28 cellular contexts compared by ENCODE assay signal in genomic region chr4:153764611-153765368, GRCh38. TPM values are rescaled to one million over a fixed set of nuclear protein-coding genes. Genes with fewer than 3 reads are reported as not detected.
DNase-seq lines count a peak whose midpoint lies in the region; ATAC-seq and TF ChIP-seq lines count a peak whose summit lies in the region.
"Had no signal": no experiment of that assay in that cellular context is flagged by ENCODE, and none has a peak within 500 bp of the region (broad histone marks: within the 10 kb centered on the region; RNA-seq: fewer than 3 reads in every experiment).

No MANE protein-coding gene starts in this region.

- H3K9ac ChIP-seq in HUES64 (ENCODE audit: low read depth, low read length) (no peak overlapping the region), SK-N-MC (ENCODE audit: insufficient read length) (no peak overlapping the region), neural progenitor cell (no peak overlapping the region)

- H3K27me3 ChIP-seq in HUES64 (ENCODE audit: insufficient read depth, low read length) = peaks cover 11% of the 10 kb centered on the region
- no peaks in the 10 kb centered on the region for H3K27me3 ChIP-seq in neural progenitor cell
- H3K27me3 ChIP-seq in brain microvascular endothelial cell (replicated peaks) = no peaks in the 10 kb centered on the region
- peaks cover 6% of the 10 kb centered on the region for H3K27me3 ChIP-seq in CD8-positive, alpha-beta memory T cell (ENCODE audit: insufficient read depth, low read length, poor library complexity, severe bottlenecking)

- H3K79me2 ChIP-seq in neural progenitor cell (ENCODE audit: low read depth) = peaks cover 7% of the 10 kb centered on the region

- no peaks in the 10 kb centered on the region for H4K20me1 ChIP-seq in neural progenitor cell (ENCODE audit: low read depth)

- H3K4me1 ChIP-seq in HUES64 (ENCODE audit: insufficient read depth, low read length) (peaks cover 26% of the 10 kb centered on the region), neural progenitor cell (peaks cover 43% of the 10 kb centered on the region)
- peaks cover 6% of the 10 kb centered on the region for H3K4me1 ChIP-seq in CD8-positive, alpha-beta memory T cell (ENCODE audit: insufficient read depth, low read length)
- H3K4me1 ChIP-seq: psoas muscle had no signal

- H3K4me2 ChIP-seq in neural progenitor cell = peak overlapping the region; percentile 67

- H3K4me3 Mint-ChIP-seq in neural progenitor cell = peak overlapping the region; percentile 65
- no peak overlapping the region for H3K4me3 Mint-ChIP-seq in CD8-positive, alpha-beta memory T cell
- H3K4me3 Mint-ChIP-seq: stimulated activated effector memory CD8-positive, alpha-beta T cell treated with anti-CD3 and anti-CD28 coated beads, Interleukin-12 subunit alpha, Interleukin-12 subunit beta, amount 100 ng/mL, for 72 hours; T-helper 2 cell treated with Interferon-gamma antibody and Interleukin-4, amounts not matched to agents 5 μg/mL and 100 μg/mL, for 36 hours; WTC11 had no signal

- H2AFZ ChIP-seq in neural progenitor cell (replicated peaks) = no peak overlapping the region

- H3K36me3 ChIP-seq in HUES64 (ENCODE audit: insufficient read depth, low read length) = no peaks in the 10 kb centered on the region
- H3K36me3 ChIP-seq in SK-N-MC (ENCODE audit: insufficient read depth, low read length) = no peaks in the 10 kb centered on the region
- peaks cover 3% of the 10 kb centered on the region for H3K36me3 ChIP-seq in neural progenitor cell
- H3K36me3 ChIP-seq in brain microvascular endothelial cell (replicated peaks) = no peaks in the 10 kb centered on the region
- H3K36me3 ChIP-seq in CD8-positive, alpha-beta memory T cell (ENCODE audit: insufficient read depth, low read length) = no peaks in the 10 kb centered on the region
- H3K36me3 ChIP-seq: left lung, neutrophil had no signal

- H3F3A ChIP-seq in neural progenitor cell (ENCODE audit: low read depth) = peaks cover 38% of the 10 kb centered on the region

- peak overlapping the region; percentile 94 for H3K27ac Mint-ChIP-seq in neural progenitor cell
- no peak overlapping the region for H3K27ac Mint-ChIP-seq in CD8-positive, alpha-beta memory T cell
- H3K27ac Mint-ChIP-seq: stimulated activated effector memory CD8-positive, alpha-beta T cell treated with anti-CD3 and anti-CD28 coated beads, Interleukin-12 subunit alpha, Interleukin-12 subunit beta, amount 100 ng/mL, for 72 hours; T-helper 2 cell treated with Interferon-gamma antibody and Interleukin-4, amounts not matched to agents 5 μg/mL and 100 μg/mL, for 36 hours; WTC11 had no signal

- in situ Hi-C loops in brain microvascular endothelial cell (cut with HindIII; ENCODE audit: low pct_ligation_motif_present, low sequenced_read_pairs) = no loop called here

- peak overlapping the region; percentile 26; the same call in 1 of the 2 replicates for H3K27ac ChIP-seq in HUES64 (ENCODE audit: low read depth, low read length)
- peak overlapping the region; percentile 82 for H3K27ac ChIP-seq in SK-N-MC
- peak overlapping the region; percentile 81 for H3K27ac ChIP-seq in neural progenitor cell
- H3K27ac ChIP-seq in brain microvascular endothelial cell = no peak overlapping the region
- no peak overlapping the region for H3K27ac ChIP-seq in CD8-positive, alpha-beta memory T cell (ENCODE audit: low read depth, low read length)
- H3K27ac ChIP-seq: coronary artery, left lung, neutrophil, psoas muscle, RWPE1, skin epidermis had no signal

- H3K9me3 ChIP-seq in HUES64 (ENCODE audit: insufficient read depth, low read depth, low read length) (no peaks in the 10 kb centered on the region), SK-N-MC (ENCODE audit: low read depth, low read length) (no peaks in the 10 kb centered on the region), neural progenitor cell (ENCODE audit: low read depth) (no peaks in the 10 kb centered on the region)
- H3K9me3 ChIP-seq in CD8-positive, alpha-beta memory T cell (ENCODE audit: low read length) = no peaks in the 10 kb centered on the region
- H3K9me3 ChIP-seq: left lung, neutrophil, psoas muscle had no signal

- peaks cover 44% of the 10 kb centered on the region for H3K4me1 Mint-ChIP-seq in neural progenitor cell
- H3K4me1 Mint-ChIP-seq in CD8-positive, alpha-beta memory T cell = no peaks in the 10 kb centered on the region
- H3K4me1 Mint-ChIP-seq: stimulated activated effector memory CD8-positive, alpha-beta T cell treated with anti-CD3 and anti-CD28 coated beads, Interleukin-12 subunit alpha, Interleukin-12 subunit beta, amount 100 ng/mL, for 72 hours had no signal

- TF ChIP-seq CTCF in epithelial cell of proximal tubule (conservative IDR thresholded peaks at IDR 0.05; ENCODE audit: low read depth, low read length) = no peak
- no peak for TF ChIP-seq CTCF in neural progenitor cell (IDR thresholded peaks at IDR 0.05)
- no peak for TF ChIP-seq CTCF in brain microvascular endothelial cell (IDR thresholded peaks at IDR 0.05; ENCODE audit: low read depth, low read length, missing control alignments)

- 69% methylated on average over 5 of the region's 5 CpGs for WGBS in HUES64

- no peak for DNase-seq in SK-N-MC (ENCODE audit: low read depth, low spot score)
- peak; percentile 48 for DNase-seq in epithelial cell of proximal tubule (ENCODE audit: low read depth)
- DNase-seq in neural progenitor cell (ENCODE audit: low spot score) = peak; percentile 59
- no peak for DNase-seq in brain microvascular endothelial cell
- no peak for DNase-seq in CD8-positive, alpha-beta memory T cell
- DNase-seq in NCI-H2227 (lab: John Stamatoyannopoulos, UW; ENCODE audit: unreplicated experiment) = no peak
- DNase-seq: activated CD4-positive, alpha-beta T cell treated with anti-CD3 and anti-CD28 coated beads, Interleukin-2, amount 50 U/mL, for 48 hours; activated effector memory CD4-positive, alpha-beta T cell treated with Interleukin-2 at 50 U/mL for 16 hours; DMS153; glutamatergic neuron; left lung; midbrain; NCI-H1436; NCI-H2171; NCI-H69; psoas muscle; stimulated activated CD4-positive, alpha-beta T cell treated with anti-CD3 and anti-CD28 coated beads, Interleukin-2, amount 100 ng/mL, for 24 hours had no signal

- CTCF ChIA-PET in CD8-positive, alpha-beta memory T cell (lab: Charles Lee) = interaction anchor here (1.5 kb wide), 1 partner anchor 16 kb away, joined by 4 read pairs; no protein-coding TSS in a partner anchor

- no peaks in the 10 kb centered on the region for H3K9me3 Mint-ChIP-seq in neural progenitor cell
- peaks cover 0 to 4% (median 2%) of the 10 kb centered on the region in 5 donors for H3K9me3 Mint-ChIP-seq in CD8-positive, alpha-beta memory T cell
- H3K9me3 Mint-ChIP-seq: stimulated activated effector memory CD8-positive, alpha-beta T cell treated with anti-CD3 and anti-CD28 coated beads, Interleukin-12 subunit alpha, Interleukin-12 subunit beta, amount 100 ng/mL, for 72 hours; T-helper 2 cell treated with Interferon-gamma antibody and Interleukin-4, amounts not matched to agents 5 μg/mL and 100 μg/mL, for 36 hours had no signal

- no peak for ATAC-seq in HG03378 (IDR thresholded peaks at IDR 0.05; ENCODE audit: unreplicated experiment)
- ATAC-seq: left lung; psoas muscle; stimulated activated effector memory CD8-positive, alpha-beta T cell treated with anti-CD3 and anti-CD28 coated beads, Interleukin-12 subunit alpha, Interleukin-12 subunit beta, amount 100 ng/mL, for 72 hours; WTC11 had no signal

- POLR2A ChIA-PET in CD8-positive, alpha-beta memory T cell (lab: Charles Lee) = no interaction called here

- H3K4me3 ChIP-seq in HUES64 (ENCODE audit: low read length) (no peak overlapping the region), SK-N-MC (peak overlapping the region; percentile 57), epithelial cell of proximal tubule (ENCODE audit: low read depth, low read length) (no peak overlapping the region), neural progenitor cell (peak overlapping the region; percentile 15), brain microvascular endothelial cell (ENCODE audit: low read depth, low read length) (no peak overlapping the region)
- no peak overlapping the region for H3K4me3 ChIP-seq in CD8-positive, alpha-beta memory T cell (ENCODE audit: low read length)
- H3K4me3 ChIP-seq: coronary artery, left lung, psoas muscle, skin epidermis had no signal

- H3K36me3 Mint-ChIP-seq in neural progenitor cell = peaks cover 18% of the 10 kb centered on the region
- peaks cover 0 to 3% (median 2%) of the 10 kb centered on the region in 3 donors for H3K36me3 Mint-ChIP-seq in CD8-positive, alpha-beta memory T cell
- H3K36me3 Mint-ChIP-seq: stimulated activated effector memory CD8-positive, alpha-beta T cell treated with anti-CD3 and anti-CD28 coated beads, Interleukin-12 subunit alpha, Interleukin-12 subunit beta, amount 100 ng/mL, for 72 hours; WTC11 had no signal

- peaks cover 3% of the 10 kb centered on the region for H3K27me3 Mint-ChIP-seq in neural progenitor cell (ENCODE audit: insufficient read depth, low read depth)
- peaks cover 21 to 41% of the 10 kb centered on the region in 2 donors for H3K27me3 Mint-ChIP-seq in CD8-positive, alpha-beta memory T cell

RNA-seq across cellular contexts. Expression of gene RNF175, which starts 5.0 kb away (rescaled TPM):
- 5.9 TPM for polyA plus RNA-seq in HUES64 (2013, experiment 1 of 2)
- 10.3 TPM for polyA plus RNA-seq in HUES64 (2013, experiment 2 of 2)
- total RNA-seq in epithelial cell of proximal tubule (0.72 and 2.3 TPM in 2 replicates), neural progenitor cell (ENCODE audit: low replicate concordance) (25.1 and 34.6 TPM in 2 replicates)
- total RNA-seq in CD8-positive, alpha-beta memory T cell = not detected
- not detected for polyA plus RNA-seq in CD8-positive, alpha-beta memory T cell
- total RNA-seq: psoas muscle had no signal
- polyA plus RNA-seq: AG04450 had no signal

RNA-seq across cellular contexts. Expression of gene SFRP2, which starts 24.1 kb away (rescaled TPM):
- polyA plus RNA-seq in HUES64 (2013, experiment 1 of 2) = 287 TPM
- polyA plus RNA-seq in HUES64 (2013, experiment 2 of 2) = 333 TPM
- total RNA-seq in epithelial cell of proximal tubule (not detected in 2 replicates), neural progenitor cell (ENCODE audit: low replicate concordance) (86.1 and 123 TPM in 2 replicates)
- total RNA-seq in CD8-positive, alpha-beta memory T cell = under 1 TPM in 1 of 2 experiments, not detected in 1; 0.11 TPM
- polyA plus RNA-seq in CD8-positive, alpha-beta memory T cell = not detected
- total RNA-seq: bronchial epithelial cell had no signal
- polyA plus RNA-seq: AG04450 had no signal

Comparison
In these comparisons a context has a peak if more than half of its experiments do, and no peak if none do; other contexts are left out.
1. H3K27ac ChIP-seq: peak in HUES64 (single experiment), SK-N-MC (single experiment) and neural progenitor cell (single experiment); none in brain microvascular endothelial cell (single experiment) and CD8-positive, alpha-beta memory T cell (single experiment).
2. H3K4me3 ChIP-seq: peak in SK-N-MC (single experiment) and neural progenitor cell (single experiment); none in HUES64 (single experiment), epithelial cell of proximal tubule (single experiment), brain microvascular endothelial cell (single experiment) and CD8-positive, alpha-beta memory T cell (single experiment).
3. DNase-seq: peak in epithelial cell of proximal tubule (single experiment) and neural progenitor cell (single experiment); none in SK-N-MC (single experiment), brain microvascular endothelial cell (single experiment), CD8-positive, alpha-beta memory T cell (0 of 5) and NCI-H2227 (single experiment).
4. RNA of gene SFRP2, which starts 24.1 kb away (total RNA-seq): 86.1 to 123 TPM in neural progenitor cell; 0.11 TPM in CD8-positive, alpha-beta memory T cell and not detected in epithelial cell of proximal tubule; every median in the first group is over 10 times any median in the second.